8 cellular contexts compared by ENCODE assay signal in the genomic region with DNA sequence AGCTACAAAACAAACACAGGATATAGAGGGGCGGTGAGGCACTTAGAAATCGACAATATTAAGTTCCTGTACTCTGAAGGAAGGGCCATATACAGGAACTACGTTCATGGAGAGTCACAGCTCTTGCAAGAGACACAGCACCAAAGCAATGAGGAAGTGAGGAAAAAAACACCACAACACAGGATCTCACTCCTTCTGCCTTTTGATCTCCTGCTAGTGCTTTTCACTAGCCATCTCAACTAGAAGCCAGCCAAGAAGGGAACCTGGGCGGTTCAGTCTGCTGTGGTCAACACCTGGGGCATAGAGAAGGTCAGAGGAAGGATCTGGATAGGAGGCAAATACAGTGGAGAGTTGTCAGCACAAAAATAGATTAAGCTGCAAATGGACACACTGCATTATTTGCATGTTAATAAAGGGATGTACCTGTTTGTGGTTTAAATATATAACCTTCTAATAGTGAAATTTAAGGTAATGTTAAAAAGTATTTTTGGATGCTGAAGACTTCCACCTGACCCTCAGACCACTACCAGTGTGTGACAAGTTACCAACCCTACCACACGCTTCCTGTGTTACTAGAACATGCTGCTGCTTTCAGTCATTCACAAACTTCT.
A peak's percentile ranks its signal among the peaks of the same experiment; 100 is the strongest.
DNase-seq lines count a peak whose midpoint lies in the region; ATAC-seq and TF ChIP-seq lines count a peak whose summit lies in the region.

No MANE protein-coding gene starts in this region.

- DNase-seq in HT-29 (ENCODE audit: low spot score) (peak; percentile 12), transverse colon (peak; percentile 11), WERI-Rb-1 (no peak), foreskin keratinocyte (no peak), NCI-H1092 treated with DMSO at 0.1 percent for 48 hours (lab: John Stamatoyannopoulos, UW) (no peak)
- DNase-seq in activated T-helper 2 cell treated with anti-CD3 and anti-CD28 coated beads, Interferon-gamma antibody, Interleukin-2, Interleukin-4, amounts not matched to agents 10 μg/mL and 5 μg/mL and 100 μg/mL, durations not matched to agents 14 hours and 24 hours and 36 hours (ENCODE audit: low spot score): peak; percentile 18

- WGBS in transverse colon (ENCODE audit: low coverage in 1 of 2), 2 donors: 24 to 33% methylated on average over 5 of the region's 5 CpGs

- no peaks in the 10 kb centered on the region for H3K36me3 ChIP-seq in transverse colon
- H3K36me3 ChIP-seq in WERI-Rb-1: no peaks in the 10 kb centered on the region

- ATAC-seq in GM18499 (IDR thresholded peaks at IDR 0.05; ENCODE audit: insufficient read depth, unreplicated experiment) (peak; percentile 81), GM21526 (IDR thresholded peaks at IDR 0.05; ENCODE audit: low FRiP score, unreplicated experiment) (peak; percentile 84), foreskin keratinocyte (no peak)

- no peaks in the 10 kb centered on the region for H3K9me3 ChIP-seq in transverse colon
- H3K9me3 ChIP-seq in WERI-Rb-1 (ENCODE audit: severe bottlenecking): no peaks in the 10 kb centered on the region

- H3K4me3 ChIP-seq in transverse colon: no peak overlapping the region
- H3K4me3 ChIP-seq in WERI-Rb-1 (ENCODE audit: low read depth, low read length): no peak overlapping the region

- no peaks in the 10 kb centered on the region for H3K9me3 Mint-ChIP-seq in activated T-helper 2 cell treated with anti-CD3 and anti-CD28 coated beads, Interferon-gamma antibody, Interleukin-2, Interleukin-4, amounts not matched to agents 10 μg/mL and 5 μg/mL and 100 μg/mL, durations not matched to agents 14 hours and 24 hours and 36 hours

- H3K27me3 Mint-ChIP-seq in activated T-helper 2 cell treated with anti-CD3 and anti-CD28 coated beads, Interferon-gamma antibody, Interleukin-2, Interleukin-4, amounts not matched to agents 10 μg/mL and 5 μg/mL and 100 μg/mL, durations not matched to agents 14 hours and 24 hours and 36 hours (ENCODE audit: low read depth): peaks cover 15% of the 10 kb centered on the region

- intact Hi-C loops in activated T-helper 2 cell treated with anti-CD3 and anti-CD28 coated beads, Interferon-gamma antibody, Interleukin-2, Interleukin-4, amounts not matched to agents 10 μg/mL and 5 μg/mL and 100 μg/mL, durations not matched to agents 14 hours and 24 hours and 36 hours (cut with micrococcal nuclease): loop anchor here (2.0 kb wide), 1 partner anchor 15 kb away; no protein-coding TSS in a partner anchor
- intact Hi-C loops in transverse colon (cut with DNase I; ENCODE audit: low total_unique reads): no loop called here

- H3K27ac Mint-ChIP-seq in activated T-helper 2 cell treated with anti-CD3 and anti-CD28 coated beads, Interferon-gamma antibody, Interleukin-2, Interleukin-4, amounts not matched to agents 10 μg/mL and 5 μg/mL and 100 μg/mL, durations not matched to agents 14 hours and 24 hours and 36 hours: peak overlapping the region; percentile 70

- TF ChIP-seq POLR2A in transverse colon (IDR thresholded peaks at IDR 0.05): no peak

- no peak overlapping the region for H3K4me3 Mint-ChIP-seq in activated T-helper 2 cell treated with anti-CD3 and anti-CD28 coated beads, Interferon-gamma antibody, Interleukin-2, Interleukin-4, amounts not matched to agents 10 μg/mL and 5 μg/mL and 100 μg/mL, durations not matched to agents 14 hours and 24 hours and 36 hours (ENCODE audit: low read depth)

- H3K36me3 Mint-ChIP-seq in activated T-helper 2 cell treated with anti-CD3 and anti-CD28 coated beads, Interferon-gamma antibody, Interleukin-2, Interleukin-4, amounts not matched to agents 10 μg/mL and 5 μg/mL and 100 μg/mL, durations not matched to agents 14 hours and 24 hours and 36 hours (ENCODE audit: low read depth): no peaks in the 10 kb centered on the region

- TF ChIP-seq EP300 in transverse colon (IDR thresholded peaks at IDR 0.05; ENCODE audit: low read depth): no peak

- H3K27me3 ChIP-seq in transverse colon (no peaks in the 10 kb centered on the region), WERI-Rb-1 (ENCODE audit: insufficient read depth, low read depth, severe bottlenecking) (peaks cover 59% of the 10 kb centered on the region), foreskin keratinocyte (peaks cover 3% of the 10 kb centered on the region)

- TF ChIP-seq CTCF in transverse colon (IDR thresholded peaks at IDR 0.05) (no peak), WERI-Rb-1 (IDR thresholded peaks at IDR 0.05; ENCODE audit: low read depth, low read length) (no peak), foreskin keratinocyte (conservative IDR thresholded peaks at IDR 0.05) (no peak)

- H3K4me1 Mint-ChIP-seq in activated T-helper 2 cell treated with anti-CD3 and anti-CD28 coated beads, Interferon-gamma antibody, Interleukin-2, Interleukin-4, amounts not matched to agents 10 μg/mL and 5 μg/mL and 100 μg/mL, durations not matched to agents 14 hours and 24 hours and 36 hours (ENCODE audit: low read depth): peaks cover 15% of the 10 kb centered on the region

- H3K27ac ChIP-seq in transverse colon (peak overlapping the region in 1 of 4 donors; percentile 19), WERI-Rb-1 (no peak overlapping the region), foreskin keratinocyte (no peak overlapping the region)

- in situ Hi-C loops in transverse colon (cut with MboI; ENCODE audit: low pct_ligation_motif_present in 1 of 4, low pct_unique_long_range_greater_than_20kb in 1 of 4, low sequenced_read_pairs in 3 of 4): no loop called here

- H3K4me1 ChIP-seq in transverse colon: peaks cover 0 to 7% (median 3%) of the 10 kb centered on the region in 4 donors
- H3K4me1 ChIP-seq in foreskin keratinocyte: peaks cover 9% of the 10 kb centered on the region

Comparison
In these comparisons a context has a peak if more than half of its experiments do, and no peak if none do; other contexts are left out.
1. DNase-seq: peak in HT-29 (single experiment), activated T-helper 2 cell treated with anti-CD3 and anti-CD28 coated beads, Interferon-gamma antibody, Interleukin-2, Interleukin-4, amounts not matched to agents 10 μg/mL and 5 μg/mL and 100 μg/mL, durations not matched to agents 14 hours and 24 hours and 36 hours (single experiment) and transverse colon (single experiment); none in WERI-Rb-1 (single experiment), foreskin keratinocyte (0 of 2) and NCI-H1092 treated with DMSO at 0.1 percent for 48 hours (single experiment).